ENCODE assay signal across 31 cellular contexts in genomic region chr1:44157903-44158302, GRCh38. TPM values are rescaled to one million over a fixed set of nuclear protein-coding genes. Genes with fewer than 3 reads are reported as not detected.
"Had no signal": no experiment of that assay in that cellular context is flagged by ENCODE, and none has a peak within 500 bp of the region (broad histone marks: within the 10 kb centered on the region; RNA-seq: fewer than 3 reads in every experiment).

No MANE protein-coding gene starts in this region.

- H3K27ac ChIP-seq: stomach, suprapubic skin, testis, thoracic aorta, thyroid gland, tibial artery, tibial nerve, transverse colon, upper lobe of left lung, upper lobe of right lung, uterus, vagina had no signal

- H3K27me3 ChIP-seq: stomach, suprapubic skin, testis, thyroid gland, tibial nerve, transverse colon, upper lobe of left lung, upper lobe of right lung, uterus, vagina had no signal

- H3K4me3 ChIP-seq: stomach, suprapubic skin, testis, thoracic aorta, thyroid gland, tibial artery, tibial nerve, transverse colon, upper lobe of left lung, upper lobe of right lung, uterus, vagina had no signal

- H3K36me3 ChIP-seq: stomach, suprapubic skin, thoracic aorta, thyroid gland, tibial artery, tibial nerve, transverse colon, upper lobe of left lung, upper lobe of right lung, uterus, vagina had no signal

- DNase-seq: stimulated activated CD4-positive, alpha-beta T cell treated with anti-CD3 and anti-CD28 coated beads, Interleukin-2, amount 100 ng/mL, for 48 hours; stimulated activated CD4-positive, alpha-beta T cell treated with anti-CD3 and anti-CD28 coated beads, Interleukin-4, amount 100 ng/mL, for 1 hour; stimulated activated CD4-positive, alpha-beta T cell treated with anti-CD3 and anti-CD28 coated beads, Interleukin-4, amount 100 ng/mL, for 24 hours; stimulated activated CD4-positive, alpha-beta T cell treated with anti-CD3 and anti-CD28 coated beads, Interleukin-4, amount 100 ng/mL, for 4 hours; stimulated activated CD8-positive, alpha-beta memory T cell treated with anti-CD3 and anti-CD28 coated beads, Interleukin-4, amount 100 ng/mL, for 48 hours; stimulated activated naive B cell treated with anti-CD40 and anti-IgM and Interleukin-4, amounts not matched to agents 10 μg/mL and 1 μg/mL and 100 μg/mL, for 72 hours; stimulated activated naive CD4-positive, alpha-beta T cell; stimulated activated naive CD4-positive, alpha-beta T cell treated with Interleukin-2 at 50 U/mL for 16 hours; stimulated activated naive CD8-positive, alpha-beta T cell treated with anti-CD3 and anti-CD28 coated beads, Interleukin-15, amount 100 ng/mL, for 72 hours; stimulated activated naive CD8-positive, alpha-beta T cell treated with anti-CD3 and anti-CD28 coated beads, Interleukin-15, Interleukin-2, amounts not matched to agents 100 U/mL and 50 U/mL, for 24 hours; stomach; substantia nigra; testis; thyroid gland; tibial artery; transverse colon; trophoblast cell; upper lobe of left lung; upper lobe of right lung; uterus had no signal

- H3K4me1 ChIP-seq: stomach, suprapubic skin, testis, thyroid gland, tibial artery, tibial nerve, transverse colon, upper lobe of left lung, upper lobe of right lung, uterus, vagina had no signal

- H3K9me3 ChIP-seq: stomach, suprapubic skin, testis, thoracic aorta, thyroid gland, tibial nerve, transverse colon, upper lobe of left lung, upper lobe of right lung, uterus, vagina had no signal

- ATAC-seq: stimulated activated effector memory CD8-positive, alpha-beta T cell treated with anti-CD3 and anti-CD28 coated beads, Interleukin-12 subunit alpha, Interleukin-12 subunit beta, amount 100 ng/mL, for 72 hours; stimulated activated memory B cell treated with anti-CD40 and anti-IgM and Interleukin-4, amounts not matched to agents 10 μg/mL and 1 μg/mL and 100 μg/mL, for 72 hours; stimulated activated naive B cell treated with anti-CD40 and anti-IgM and Interleukin-4, amounts not matched to agents 10 μg/mL and 1 μg/mL and 100 μg/mL, for 72 hours; stimulated activated naive CD8-positive, alpha-beta T cell treated with anti-CD3 and anti-CD28 coated beads, Interleukin-15, amount 100 ng/mL, for 72 hours; stimulated activated naive CD8-positive, alpha-beta T cell treated with anti-CD3 and anti-CD28 coated beads, Interleukin-15, Interleukin-2, amounts not matched to agents 100 U/mL and 50 U/mL, for 24 hours; upper lobe of right lung had no signal

- FAIRE-seq: urothelium cell line had no signal

RNA-seq across cellular contexts. Expression of gene KLF18, which starts 16.5 kb away (rescaled TPM):
- total RNA-seq: stomach, subcutaneous adipose tissue, suprapubic skin, temporal lobe, thoracic aorta, thyroid gland, tibial nerve, transverse colon, upper lobe of left lung, upper lobe of right lung, ureter, urinary bladder, uterus, vagina had no signal
- polyA plus RNA-seq: stomach, urinary bladder had no signal

RNA-seq across cellular contexts. Expression of gene KLF17, which starts 39.3 kb away (rescaled TPM):
- total RNA-seq: stomach, subcutaneous adipose tissue, suprapubic skin, thyroid gland, tibial nerve, transverse colon, ureter had no signal
